10 cellular contexts compared by ENCODE assay signal in genomic region chr2:21043744-21044532, GRCh38. TPM values are rescaled to one million over a fixed set of nuclear protein-coding genes. Genes with fewer than 3 reads are reported as not detected.
DNase-seq lines count a peak whose midpoint lies in the region; ATAC-seq, FAIRE-seq and TF ChIP-seq lines count a peak whose summit lies in the region.
"Had no signal": no experiment of that assay in that cellular context is flagged by ENCODE, and none has a peak within 500 bp of the region (broad histone marks: within the 10 kb centered on the region; RNA-seq: fewer than 3 reads in every experiment).

Gene APOB, minus strand, starts transcription at chr2:21044073. Its CDS starts 128 bp downstream, at chr2:21043945.

- TF ChIP-seq POLR2A in K562 (conservative IDR thresholded peaks at IDR 0.05), result no peak

- H3K36me3 ChIP-seq in HUES48 (ENCODE audit: control insufficient read depth, insufficient read depth, low read length) (no peaks in the 10 kb centered on the region), K562 (ENCODE audit: control insufficient read depth, insufficient read depth, low read length) (no peaks in the 10 kb centered on the region)

- H3K27ac ChIP-seq in HUES48 (ENCODE audit: low read depth, low read length), result peak within 1 kb of the TSS; percentile 32
- H3K27ac ChIP-seq in K562 (ENCODE audit: extremely low read depth, low read depth, low read length), result no peak within 1 kb of the TSS

- DNase-seq in K562 (ENCODE audit: extremely low read depth in 1 of 4, low spot score in 3 of 4), result no peak
- DNase-seq in left lobe of liver (ENCODE audit: low spot score), result peak; percentile 95
- DNase-seq in stimulated activated naive CD8-positive, alpha-beta T cell treated with anti-CD3 and anti-CD28 coated beads, Interleukin-15, Interleukin-2, amounts not matched to agents 100 U/mL and 50 U/mL, for 24 hours, result no peak
- DNase-seq in NCI-H1930 (lab: John Stamatoyannopoulos, UW), result no peak
- no peak for DNase-seq in 8988T
- DNase-seq: activated effector memory CD4-positive, alpha-beta T cell treated with Interleukin-2 at 50 U/mL for 16 hours; NCI-H1436 treated with DMSO at 0.1 percent for 48 hours had no signal

- peaks cover 22% of the 10 kb centered on the region for H3K27me3 ChIP-seq in HUES48 (ENCODE audit: control insufficient read depth, insufficient read depth, low read length)
- peaks cover 2 to 26% of the 10 kb centered on the region in 2 experiments; a peak in 4 of 5 replicates for H3K27me3 ChIP-seq in K562 (ENCODE audit: control insufficient read depth in 2 of 2, insufficient read depth in 2 of 2, low read length in 2 of 2)

- CTCF ChIA-PET in K562 (lab: Yijun Ruan, JAX; ENCODE audit: low intra/inter-chr PET ratio), result no interaction called here

- WGBS in K562 (ENCODE audit: insufficient coverage, low coverage, missing lambda C conversion rate), result 2% methylated on average over 43 of the region's 51 CpGs

- H4K20me1 ChIP-seq in K562 (replicated peaks; ENCODE audit: control insufficient read depth, insufficient read depth, low read length), result no peaks in the 10 kb centered on the region; the same call in 1 of the 2 replicates

- FAIRE-seq in K562 (lab: Jason Lieb, UNC), result no peak

- peak; percentile 47; the same call in 2 of the 3 replicates for ATAC-seq in K562
- peak; percentile 58 for ATAC-seq in left lobe of liver
- ATAC-seq in stimulated activated naive CD8-positive, alpha-beta T cell treated with anti-CD3 and anti-CD28 coated beads, Interleukin-15, Interleukin-2, amounts not matched to agents 100 U/mL and 50 U/mL, for 24 hours, result peak; percentile 17
- no peak for ATAC-seq in GM21717 (IDR thresholded peaks at IDR 0.05; ENCODE audit: unreplicated experiment)

- in situ Hi-C loops in K562 (cut with MboI), result no loop called here

- TF ChIP-seq RAD21 in K562 (CRISPR knock-in tag; conservative IDR thresholded peaks at IDR 0.05 in 1 of 2, IDR thresholded peaks at IDR 0.05 in 1 of 2), result no peak

- H2AFZ ChIP-seq in K562 (ENCODE audit: low read depth, low read length), result no peak within 1 kb of the TSS

- peak within 1 kb of the TSS; percentile 60 for H3K4me3 ChIP-seq in HUES48 (ENCODE audit: low read depth, low read length)
- no peak within 1 kb of the TSS for H3K4me3 ChIP-seq in K562

- BruUV-seq in K562 (replicated peaks; lab: Mats Ljungman, UMichigan), result no TSS peak

- no peaks in the 10 kb centered on the region for H3K9me1 ChIP-seq in K562 (ENCODE audit: control insufficient read depth, insufficient read depth, low read length)

- H3K9ac ChIP-seq in HUES48 (ENCODE audit: low read depth, low read length), result no peak within 1 kb of the TSS
- no peak within 1 kb of the TSS for H3K9ac ChIP-seq in K562 (ENCODE audit: insufficient read depth in 1 of 2, low read depth in 2 of 2, low read length in 2 of 2)

- POLR2A ChIA-PET in K562 (lab: Yijun Ruan, JAX), result interaction anchor here (0.6 kb wide), 1 partner anchor 1764 kb away, joined by 3 read pairs; no protein-coding TSS in a partner anchor

- H3K4me2 ChIP-seq in K562 (ENCODE audit: insufficient read depth, low read length), result no peak within 1 kb of the TSS

- intact Hi-C loops in K562 (cut with micrococcal nuclease), result loop anchor here (1.0 to 2.0 kb wide), 3 partner anchors 74 to 273 kb away; no protein-coding TSS in a partner anchor

- TF ChIP-seq CTCF in K562 (IDR thresholded peaks at IDR 0.05 in 2 of 3, conservative IDR thresholded peaks at IDR 0.05 in 1 of 3; ENCODE audit: insufficient read depth in 2 of 3, low read depth in 1 of 3, low read length in 3 of 3), result no peak

- no peaks in the 10 kb centered on the region for H3K79me2 ChIP-seq in K562 (ENCODE audit: control insufficient read depth, insufficient read depth, low read length)

- H3K4me1 ChIP-seq in HUES48 (ENCODE audit: control insufficient read depth, insufficient read depth, low read length), result peaks cover 23% of the 10 kb centered on the region
- H3K4me1 ChIP-seq in K562 (replicated peaks in 1 of 2; ENCODE audit: control insufficient read depth in 2 of 2, insufficient read depth in 2 of 2, low read length in 2 of 2), result peaks cover 0 to 8% of the 10 kb centered on the region in 2 experiments; a peak in 1 of 5 replicates

- H3K9me3 ChIP-seq in HUES48 (ENCODE audit: control insufficient read depth, insufficient read depth, low read length), result no peaks in the 10 kb centered on the region
- no peaks in the 10 kb centered on the region for H3K9me3 ChIP-seq in K562 (replicated peaks; ENCODE audit: control insufficient read depth, insufficient read depth, low read depth, low read length)

- no peak for TF ChIP-seq EP300 in K562 (IDR thresholded peaks at IDR 0.05; ENCODE audit: low read length)

TF ChIP-seq in K562, 482 proteins besides CTCF, POLR2A, EP300 and RAD21:
- TF ChIP-seq HNRNPLL (IDR thresholded peaks at IDR 0.05; ENCODE audit: low read depth, low read length, poor library complexity, severe bottlenecking), result peak; percentile 57
- TF ChIP-seq SNIP1 (IDR thresholded peaks at IDR 0.05; ENCODE audit: low read depth), result no peak

RNA-seq across cellular contexts. Expression of gene APOB, which starts in this region (rescaled TPM):
- total RNA-seq in K562 (2011; cell fraction: chromatin; rRNA removed; ENCODE audit: low replicate concordance), result not detected in 2 replicates
- total RNA-seq in K562 (2011; cell fraction: nucleolus; rRNA removed), result not detected in 2 replicates
- not detected in 2 replicates for total RNA-seq in K562 (2011; cell fraction: nucleoplasm; rRNA removed)
- not detected in 2 replicates for total RNA-seq in K562 (2014; rRNA removed)
- not detected in 2 replicates for total RNA-seq in K562 (2014; rRNA removed; fragmentation: Illumina TruSeq; extraction: Trizol)
- total RNA-seq in K562 (2015; rRNA removed; fragmentation: Illumina TruSeq; extraction: Trizol), result not detected in 2 replicates
- 0.73 and 1.4 TPM in 2 replicates for total RNA-seq in K562 (2021)
- 0.01 TPM in 1 of 2 replicates, not detected in the other for polyA plus RNA-seq in K562 (2011; rRNA removed)
- not detected in 2 replicates for polyA plus RNA-seq in K562 (2011; cell fraction: cytosol; rRNA removed)
- polyA plus RNA-seq in K562 (2011; cell fraction: nucleus; rRNA removed), result 0.01 TPM in 1 of 2 replicates, not detected in the other
- polyA plus RNA-seq in K562 (2012), result not detected in 2 replicates
- polyA plus RNA-seq in K562 (2014; fragmentation: Illumina TruSeq; extraction: Trizol), result not detected in 2 replicates
- not detected for polyA plus RNA-seq in K562 (2014; fragmentation: Nextera tagmentation; extraction: Ambion mirVana)
- not detected in 2 replicates for polyA plus RNA-seq in K562 (2014; rRNA removed)
- under 0.01 and 0.06 TPM in 2 replicates for polyA minus RNA-seq in K562 (2011; rRNA and poly(A)+ RNA removed)
- polyA minus RNA-seq in K562 (2011; cell fraction: cytosol; rRNA and poly(A)+ RNA removed), result 0.10 and 18.8 TPM in 2 replicates
- not detected in 2 replicates for polyA minus RNA-seq in K562 (2011; cell fraction: nucleus; rRNA and poly(A)+ RNA removed)
- total RNA-seq in left lobe of liver, result 2,405 TPM
- total RNA-seq: SK-MEL-5 had no signal

Comparison
In these comparisons a context has a peak if more than half of its experiments do, and no peak if none do; other contexts are left out.
1. RNA of gene APOB (total RNA-seq): 2,405 TPM in left lobe of liver (single experiment); 0.73 to 1.4 TPM in K562; every median in the first group is over 100 times any median in the second.